Comparison of ENCODE assay signal across 1 cellular context in the genomic region with DNA sequence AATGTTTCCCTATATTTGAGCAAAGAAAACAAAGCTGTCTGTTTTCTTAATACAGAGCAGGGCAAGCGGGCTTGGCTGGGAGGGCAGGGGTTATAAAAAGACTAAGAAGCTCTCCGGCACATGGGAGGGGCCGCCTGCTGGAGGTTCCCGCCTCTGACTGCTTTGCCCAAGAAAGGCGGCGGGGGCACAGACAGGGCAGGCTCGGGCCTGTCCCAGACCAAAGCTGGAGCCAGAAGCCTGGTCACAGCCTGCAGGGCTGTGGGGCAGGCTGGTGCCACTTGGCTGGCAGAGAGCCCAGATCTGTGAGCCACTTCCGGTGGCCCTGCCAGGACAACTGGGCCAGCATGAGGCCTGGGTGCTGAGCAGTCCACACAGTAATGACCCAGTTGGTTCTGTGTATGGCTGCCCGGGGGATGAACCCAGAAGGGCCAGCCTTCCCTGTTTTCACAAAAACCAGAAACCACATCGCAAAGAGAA.
TF ChIP-seq lines count a peak whose summit lies in the region.

No MANE protein-coding gene starts in this region.

TF ChIP-seq in HepG2, 621 proteins besides CTCF, POLR2A, EP300 and RAD21 (continued from another document and continues in another):
- TF ChIP-seq, protein P1, sequence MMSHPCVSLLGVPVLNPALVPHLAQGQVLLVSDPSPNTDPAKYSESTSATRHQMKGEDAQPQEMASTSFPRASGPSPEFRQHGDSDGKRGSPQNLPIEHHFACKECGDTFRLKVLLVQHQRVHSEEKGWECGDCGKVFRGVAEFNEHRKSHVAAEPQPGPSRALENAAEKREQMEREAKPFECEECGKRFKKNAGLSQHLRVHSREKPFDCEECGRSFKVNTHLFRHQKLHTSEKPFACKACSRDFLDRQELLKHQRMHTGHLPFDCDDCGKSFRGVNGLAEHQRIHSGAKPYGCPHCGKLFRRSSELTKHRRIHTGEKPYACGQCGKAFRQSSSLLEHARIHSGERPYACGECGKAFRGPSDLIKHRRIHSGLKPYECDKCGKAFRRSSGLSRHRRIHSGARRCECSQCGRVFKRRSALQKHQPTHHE (CRISPR knock-in tag; IDR thresholded peaks at IDR 0.05; ENCODE audit: borderline replicate concordance): no peak
- TF ChIP-seq FOXP1 (IDR thresholded peaks at IDR 0.05): no peak
- no peak for TF ChIP-seq FOXP1 (CRISPR knock-in tag; IDR thresholded peaks at IDR 0.05)
- TF ChIP-seq ZNF430 (CRISPR knock-in tag; IDR thresholded peaks at IDR 0.05): no peak
- 0 out of 2 replicates have a peak, but pooled peaks have one; percentile 34 for TF ChIP-seq ZNF629 (CRISPR knock-in tag; conservative IDR thresholded peaks at IDR 0.05)
- TF ChIP-seq, protein P2, sequence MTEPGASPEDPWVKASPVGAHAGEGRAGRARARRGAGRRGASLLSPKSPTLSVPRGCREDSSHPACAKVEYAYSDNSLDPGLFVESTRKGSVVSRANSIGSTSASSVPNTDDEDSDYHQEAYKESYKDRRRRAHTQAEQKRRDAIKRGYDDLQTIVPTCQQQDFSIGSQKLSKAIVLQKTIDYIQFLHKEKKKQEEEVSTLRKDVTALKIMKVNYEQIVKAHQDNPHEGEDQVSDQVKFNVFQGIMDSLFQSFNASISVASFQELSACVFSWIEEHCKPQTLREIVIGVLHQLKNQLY (CRISPR knock-in tag; IDR thresholded peaks at IDR 0.05): peak; percentile 15; the same call in 1 of the 2 replicates
- no peak for TF ChIP-seq ZUFSP (CRISPR knock-in tag; IDR thresholded peaks at IDR 0.05; ENCODE audit: borderline replicate concordance)
- TF ChIP-seq SRSF9 (IDR thresholded peaks at IDR 0.05; ENCODE audit: borderline replicate concordance, insufficient read depth, low read depth, low read length, poor library complexity, severe bottlenecking): no peak
- TF ChIP-seq ZNF317 (CRISPR knock-in tag; IDR thresholded peaks at IDR 0.05): no peak
- TF ChIP-seq IKZF4 (CRISPR knock-in tag; IDR thresholded peaks at IDR 0.05; ENCODE audit: borderline replicate concordance, low read depth, not compliant biosample characterization): no peak
- TF ChIP-seq, protein P3, sequence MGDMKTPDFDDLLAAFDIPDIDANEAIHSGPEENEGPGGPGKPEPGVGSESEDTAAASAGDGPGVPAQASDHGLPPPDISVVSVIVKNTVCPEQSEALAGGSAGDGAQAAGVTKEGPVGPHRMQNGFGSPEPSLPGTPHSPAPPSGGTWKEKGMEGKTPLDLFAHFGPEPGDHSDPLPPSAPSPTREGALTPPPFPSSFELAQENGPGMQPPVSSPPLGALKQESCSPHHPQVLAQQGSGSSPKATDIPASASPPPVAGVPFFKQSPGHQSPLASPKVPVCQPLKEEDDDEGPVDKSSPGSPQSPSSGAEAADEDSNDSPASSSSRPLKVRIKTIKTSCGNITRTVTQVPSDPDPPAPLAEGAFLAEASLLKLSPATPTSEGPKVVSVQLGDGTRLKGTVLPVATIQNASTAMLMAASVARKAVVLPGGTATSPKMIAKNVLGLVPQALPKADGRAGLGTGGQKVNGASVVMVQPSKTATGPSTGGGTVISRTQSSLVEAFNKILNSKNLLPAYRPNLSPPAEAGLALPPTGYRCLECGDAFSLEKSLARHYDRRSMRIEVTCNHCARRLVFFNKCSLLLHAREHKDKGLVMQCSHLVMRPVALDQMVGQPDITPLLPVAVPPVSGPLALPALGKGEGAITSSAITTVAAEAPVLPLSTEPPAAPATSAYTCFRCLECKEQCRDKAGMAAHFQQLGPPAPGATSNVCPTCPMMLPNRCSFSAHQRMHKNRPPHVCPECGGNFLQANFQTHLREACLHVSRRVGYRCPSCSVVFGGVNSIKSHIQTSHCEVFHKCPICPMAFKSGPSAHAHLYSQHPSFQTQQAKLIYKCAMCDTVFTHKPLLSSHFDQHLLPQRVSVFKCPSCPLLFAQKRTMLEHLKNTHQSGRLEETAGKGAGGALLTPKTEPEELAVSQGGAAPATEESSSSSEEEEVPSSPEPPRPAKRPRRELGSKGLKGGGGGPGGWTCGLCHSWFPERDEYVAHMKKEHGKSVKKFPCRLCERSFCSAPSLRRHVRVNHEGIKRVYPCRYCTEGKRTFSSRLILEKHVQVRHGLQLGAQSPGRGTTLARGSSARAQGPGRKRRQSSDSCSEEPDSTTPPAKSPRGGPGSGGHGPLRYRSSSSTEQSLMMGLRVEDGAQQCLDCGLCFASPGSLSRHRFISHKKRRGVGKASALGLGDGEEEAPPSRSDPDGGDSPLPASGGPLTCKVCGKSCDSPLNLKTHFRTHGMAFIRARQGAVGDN (CRISPR knock-in tag; IDR thresholded peaks at IDR 0.05): peak; percentile 90
- TF ChIP-seq ZNF510 (CRISPR knock-in tag; IDR thresholded peaks at IDR 0.05; ENCODE audit: low read depth): 0 out of 2 replicates have a peak, but pooled peaks have one; percentile 88
- TF ChIP-seq TRAFD1 (CRISPR knock-in tag; IDR thresholded peaks at IDR 0.05; ENCODE audit: borderline replicate concordance): peak; percentile 52; the same call in 1 of the 2 replicates
- TF ChIP-seq MAZ (IDR thresholded peaks at IDR 0.05; ENCODE audit: borderline replicate concordance, low read depth, low read length): no peak
- TF ChIP-seq MAZ (CRISPR knock-in tag; IDR thresholded peaks at IDR 0.05; ENCODE audit: low read depth): no peak
- no peak for TF ChIP-seq CBX2 (IDR thresholded peaks at IDR 0.05; ENCODE audit: low read depth, low read length)
- TF ChIP-seq CBX2 (CRISPR knock-in tag; IDR thresholded peaks at IDR 0.05; ENCODE audit: low read depth): no peak
- TF ChIP-seq, protein P4, sequence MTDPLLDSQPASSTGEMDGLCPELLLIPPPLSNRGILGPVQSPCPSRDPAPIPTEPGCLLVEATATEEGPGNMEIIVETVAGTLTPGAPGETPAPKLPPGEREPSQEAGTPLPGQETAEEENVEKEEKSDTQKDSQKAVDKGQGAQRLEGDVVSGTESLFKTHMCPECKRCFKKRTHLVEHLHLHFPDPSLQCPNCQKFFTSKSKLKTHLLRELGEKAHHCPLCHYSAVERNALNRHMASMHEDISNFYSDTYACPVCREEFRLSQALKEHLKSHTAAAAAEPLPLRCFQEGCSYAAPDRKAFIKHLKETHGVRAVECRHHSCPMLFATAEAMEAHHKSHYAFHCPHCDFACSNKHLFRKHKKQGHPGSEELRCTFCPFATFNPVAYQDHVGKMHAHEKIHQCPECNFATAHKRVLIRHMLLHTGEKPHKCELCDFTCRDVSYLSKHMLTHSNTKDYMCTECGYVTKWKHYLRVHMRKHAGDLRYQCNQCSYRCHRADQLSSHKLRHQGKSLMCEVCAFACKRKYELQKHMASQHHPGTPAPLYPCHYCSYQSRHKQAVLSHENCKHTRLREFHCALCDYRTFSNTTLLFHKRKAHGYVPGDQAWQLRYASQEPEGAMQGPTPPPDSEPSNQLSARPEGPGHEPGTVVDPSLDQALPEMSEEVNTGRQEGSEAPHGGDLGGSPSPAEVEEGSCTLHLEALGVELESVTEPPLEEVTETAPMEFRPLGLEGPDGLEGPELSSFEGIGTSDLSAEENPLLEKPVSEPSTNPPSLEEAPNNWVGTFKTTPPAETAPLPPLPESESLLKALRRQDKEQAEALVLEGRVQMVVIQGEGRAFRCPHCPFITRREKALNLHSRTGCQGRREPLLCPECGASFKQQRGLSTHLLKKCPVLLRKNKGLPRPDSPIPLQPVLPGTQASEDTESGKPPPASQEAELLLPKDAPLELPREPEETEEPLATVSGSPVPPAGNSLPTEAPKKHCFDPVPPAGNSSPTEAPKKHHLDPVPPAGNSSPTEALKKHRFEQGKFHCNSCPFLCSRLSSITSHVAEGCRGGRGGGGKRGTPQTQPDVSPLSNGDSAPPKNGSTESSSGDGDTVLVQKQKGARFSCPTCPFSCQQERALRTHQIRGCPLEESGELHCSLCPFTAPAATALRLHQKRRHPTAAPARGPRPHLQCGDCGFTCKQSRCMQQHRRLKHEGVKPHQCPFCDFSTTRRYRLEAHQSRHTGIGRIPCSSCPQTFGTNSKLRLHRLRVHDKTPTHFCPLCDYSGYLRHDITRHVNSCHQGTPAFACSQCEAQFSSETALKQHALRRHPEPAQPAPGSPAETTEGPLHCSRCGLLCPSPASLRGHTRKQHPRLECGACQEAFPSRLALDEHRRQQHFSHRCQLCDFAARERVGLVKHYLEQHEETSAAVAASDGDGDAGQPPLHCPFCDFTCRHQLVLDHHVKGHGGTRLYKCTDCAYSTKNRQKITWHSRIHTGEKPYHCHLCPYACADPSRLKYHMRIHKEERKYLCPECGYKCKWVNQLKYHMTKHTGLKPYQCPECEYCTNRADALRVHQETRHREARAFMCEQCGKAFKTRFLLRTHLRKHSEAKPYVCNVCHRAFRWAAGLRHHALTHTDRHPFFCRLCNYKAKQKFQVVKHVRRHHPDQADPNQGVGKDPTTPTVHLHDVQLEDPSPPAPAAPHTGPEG (CRISPR knock-in tag; IDR thresholded peaks at IDR 0.05): 0 out of 2 replicates have a peak, but pooled peaks have one; percentile 40
- TF ChIP-seq, protein P5, sequence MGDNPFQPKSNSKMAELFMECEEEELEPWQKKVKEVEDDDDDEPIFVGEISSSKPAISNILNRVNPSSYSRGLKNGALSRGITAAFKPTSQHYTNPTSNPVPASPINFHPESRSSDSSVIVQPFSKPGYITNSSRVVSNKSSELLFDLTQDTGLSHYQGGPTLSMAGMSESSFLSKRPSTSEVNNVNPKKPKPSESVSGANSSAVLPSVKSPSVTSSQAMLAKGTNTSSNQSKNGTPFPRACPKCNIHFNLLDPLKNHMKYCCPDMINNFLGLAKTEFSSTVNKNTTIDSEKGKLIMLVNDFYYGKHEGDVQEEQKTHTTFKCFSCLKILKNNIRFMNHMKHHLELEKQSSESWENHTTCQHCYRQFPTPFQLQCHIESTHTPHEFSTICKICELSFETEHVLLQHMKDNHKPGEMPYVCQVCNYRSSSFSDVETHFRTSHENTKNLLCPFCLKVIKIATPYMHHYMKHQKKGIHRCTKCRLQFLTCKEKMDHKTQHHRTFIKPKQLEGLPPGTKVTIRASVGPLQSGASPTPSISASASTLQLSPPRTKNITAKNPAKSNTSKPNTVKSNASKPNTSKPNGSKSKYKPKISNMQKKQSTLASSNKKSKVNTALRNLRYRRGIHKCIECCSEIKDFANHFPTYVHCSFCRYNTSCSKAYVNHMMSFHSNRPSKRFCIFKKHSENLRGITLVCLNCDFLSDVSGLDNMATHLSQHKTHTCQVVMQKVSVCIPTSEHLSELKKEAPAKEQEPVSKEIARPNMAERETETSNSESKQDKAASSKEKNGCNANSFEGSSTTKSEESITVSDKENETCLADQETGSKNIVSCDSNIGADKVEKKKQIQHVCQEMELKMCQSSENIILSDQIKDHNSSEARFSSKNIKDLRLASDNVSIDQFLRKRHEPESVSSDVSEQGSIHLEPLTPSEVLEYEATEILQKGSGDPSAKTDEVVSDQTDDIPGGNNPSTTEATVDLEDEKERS (CRISPR knock-in tag; IDR thresholded peaks at IDR 0.05): no peak
- no peak for TF ChIP-seq CHCHD3 (CRISPR knock-in tag; IDR thresholded peaks at IDR 0.05)
- TF ChIP-seq ZNF205 (CRISPR knock-in tag; IDR thresholded peaks at IDR 0.05): no peak
- TF ChIP-seq CBX1 (IDR thresholded peaks at IDR 0.05; ENCODE audit: low read depth): no peak
- peak; percentile 76 for TF ChIP-seq RBM39 (IDR thresholded peaks at IDR 0.05; ENCODE audit: low read depth, low read length, poor library complexity, severe bottlenecking)
- no peak for TF ChIP-seq SETDB1 (CRISPR knock-in tag; IDR thresholded peaks at IDR 0.05; ENCODE audit: borderline replicate concordance)
- 0 out of 2 replicates have a peak, but pooled peaks have one; percentile 31 for TF ChIP-seq ZFP90 (CRISPR knock-in tag; IDR thresholded peaks at IDR 0.05; ENCODE audit: borderline replicate concordance)
- TF ChIP-seq TARDBP (CRISPR knock-in tag; IDR thresholded peaks at IDR 0.05): no peak
- TF ChIP-seq, protein P6, sequence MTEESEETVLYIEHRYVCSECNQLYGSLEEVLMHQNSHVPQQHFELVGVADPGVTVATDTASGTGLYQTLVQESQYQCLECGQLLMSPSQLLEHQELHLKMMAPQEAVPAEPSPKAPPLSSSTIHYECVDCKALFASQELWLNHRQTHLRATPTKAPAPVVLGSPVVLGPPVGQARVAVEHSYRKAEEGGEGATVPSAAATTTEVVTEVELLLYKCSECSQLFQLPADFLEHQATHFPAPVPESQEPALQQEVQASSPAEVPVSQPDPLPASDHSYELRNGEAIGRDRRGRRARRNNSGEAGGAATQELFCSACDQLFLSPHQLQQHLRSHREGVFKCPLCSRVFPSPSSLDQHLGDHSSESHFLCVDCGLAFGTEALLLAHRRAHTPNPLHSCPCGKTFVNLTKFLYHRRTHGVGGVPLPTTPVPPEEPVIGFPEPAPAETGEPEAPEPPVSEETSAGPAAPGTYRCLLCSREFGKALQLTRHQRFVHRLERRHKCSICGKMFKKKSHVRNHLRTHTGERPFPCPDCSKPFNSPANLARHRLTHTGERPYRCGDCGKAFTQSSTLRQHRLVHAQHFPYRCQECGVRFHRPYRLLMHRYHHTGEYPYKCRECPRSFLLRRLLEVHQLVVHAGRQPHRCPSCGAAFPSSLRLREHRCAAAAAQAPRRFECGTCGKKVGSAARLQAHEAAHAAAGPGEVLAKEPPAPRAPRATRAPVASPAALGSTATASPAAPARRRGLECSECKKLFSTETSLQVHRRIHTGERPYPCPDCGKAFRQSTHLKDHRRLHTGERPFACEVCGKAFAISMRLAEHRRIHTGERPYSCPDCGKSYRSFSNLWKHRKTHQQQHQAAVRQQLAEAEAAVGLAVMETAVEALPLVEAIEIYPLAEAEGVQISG (CRISPR knock-in tag; IDR thresholded peaks at IDR 0.05): peak; percentile 42
- no peak for TF ChIP-seq FOXO1 (CRISPR knock-in tag; IDR thresholded peaks at IDR 0.05)
- TF ChIP-seq MAFK (conservative IDR thresholded peaks at IDR 0.05 in 1 of 2, IDR thresholded peaks at IDR 0.05 in 1 of 2; ENCODE audit: low read length in 2 of 2): no peak
- TF ChIP-seq ZNF841 (CRISPR knock-in tag; IDR thresholded peaks at IDR 0.05; ENCODE audit: borderline replicate concordance): no peak
- no peak for TF ChIP-seq KLF6 (CRISPR knock-in tag; IDR thresholded peaks at IDR 0.05)
- TF ChIP-seq KLF13 (CRISPR knock-in tag; IDR thresholded peaks at IDR 0.05): no peak
- 0 out of 2 replicates have a peak, but pooled peaks have one; percentile 59 for TF ChIP-seq MTF2 (CRISPR knock-in tag; IDR thresholded peaks at IDR 0.05; ENCODE audit: borderline replicate concordance)
- no peak for TF ChIP-seq ZFP36 (IDR thresholded peaks at IDR 0.05; ENCODE audit: borderline replicate concordance, low read depth, low read length, partially characterized antibody)
